ENCODE assay signal across 8 cellular contexts in the genomic region with DNA sequence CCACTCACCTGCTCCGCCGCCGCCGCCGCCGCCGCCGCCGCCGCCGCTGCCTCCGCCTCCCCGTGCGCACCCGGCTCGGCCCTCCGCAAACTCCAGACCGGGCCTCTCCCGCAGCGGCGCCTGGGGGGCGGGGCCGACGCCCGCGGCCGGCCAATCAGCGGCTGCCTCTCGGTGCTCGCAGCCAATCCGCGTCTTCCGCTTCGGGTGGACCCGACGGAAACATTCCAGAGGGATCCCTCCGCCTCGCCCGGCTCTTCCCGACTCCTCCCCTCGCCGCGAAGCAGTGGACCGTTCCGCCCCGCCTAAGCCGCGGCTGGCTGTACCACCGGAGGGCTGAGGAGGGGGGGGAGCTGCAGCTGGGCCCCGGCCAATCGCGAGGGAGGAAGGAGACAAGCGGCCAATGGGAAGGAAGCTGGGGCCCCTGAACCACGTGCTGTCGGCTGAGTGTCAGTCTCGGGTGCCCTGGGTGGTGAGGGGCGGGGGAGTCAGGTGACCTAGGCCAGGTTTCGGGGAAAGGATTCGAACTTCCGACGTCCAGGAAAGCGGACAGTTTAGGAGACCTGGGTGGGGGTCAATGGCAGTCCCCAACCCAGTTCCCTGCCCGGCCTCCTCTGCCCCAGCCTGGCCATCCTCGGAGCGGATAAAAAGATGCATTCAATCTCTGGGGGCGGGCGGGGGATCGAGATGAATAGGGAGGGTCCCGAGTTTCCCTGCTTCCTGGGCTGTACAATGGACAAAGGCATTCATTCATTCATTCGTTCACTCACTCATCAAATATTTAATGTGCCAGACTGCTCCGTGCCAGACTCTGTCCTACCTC. TPM values are rescaled to one million over a fixed set of nuclear protein-coding genes. Genes with fewer than 3 reads are reported as not detected.
DNase-seq lines count a peak whose midpoint lies in the region; ATAC-seq and TF ChIP-seq lines count a peak whose summit lies in the region.

A gene with protein sequence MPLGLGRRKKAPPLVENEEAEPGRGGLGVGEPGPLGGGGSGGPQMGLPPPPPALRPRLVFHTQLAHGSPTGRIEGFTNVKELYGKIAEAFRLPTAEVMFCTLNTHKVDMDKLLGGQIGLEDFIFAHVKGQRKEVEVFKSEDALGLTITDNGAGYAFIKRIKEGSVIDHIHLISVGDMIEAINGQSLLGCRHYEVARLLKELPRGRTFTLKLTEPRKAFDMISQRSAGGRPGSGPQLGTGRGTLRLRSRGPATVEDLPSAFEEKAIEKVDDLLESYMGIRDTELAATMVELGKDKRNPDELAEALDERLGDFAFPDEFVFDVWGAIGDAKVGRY (minus strand): TSS at position 99 of the 820 bp plus-strand sequence. CDS start 13,151 bp downstream, outside the sequence.

- peak within 1 kb of the TSS; percentile 42 for H3K27ac ChIP-seq in CD8-positive, alpha-beta T cell (ENCODE audit: low read depth, low read length)
- H3K27ac ChIP-seq in SK-N-SH (ENCODE audit: low read depth in 2 of 2, low read length in 1 of 2) = peak within 1 kb of the TSS in 1 of 2 experiments; percentile 67; a peak in 2 of 4 replicates

- no peak for TF ChIP-seq RAD21 in SK-N-SH (IDR thresholded peaks at IDR 0.05; ENCODE audit: low read length)

- no peaks in the 10 kb centered on the region for H3K27me3 ChIP-seq in CD8-positive, alpha-beta T cell (ENCODE audit: insufficient read depth, low read length)
- no peaks in the 10 kb centered on the region for H3K27me3 ChIP-seq in SK-N-SH (ENCODE audit: insufficient read depth)

- intact Hi-C loops in CD8-positive, alpha-beta T cell (cut with DNase I, micrococcal nuclease) = loop anchor here (1.0 to 2.0 kb wide), 3 partner anchors 21 to 33 kb away; a partner anchor contains a TSS

- H3K4me1 Mint-ChIP-seq in CD8-positive, alpha-beta T cell (ENCODE audit: low read depth) = peaks cover 24% of the 10 kb centered on the region
- peaks cover 33% of the 10 kb centered on the region for H3K4me1 Mint-ChIP-seq in activated naive CD4-positive, alpha-beta T cell treated with anti-CD3 and anti-CD28 coated beads, Interleukin-2, amount 10 ng/mL, durations not matched to agents 7 days and 5 days
- H3K4me1 Mint-ChIP-seq in neural crest cell = peaks cover 30% of the 10 kb centered on the region
- peaks cover 28% of the 10 kb centered on the region for H3K4me1 Mint-ChIP-seq in stimulated activated naive CD8-positive, alpha-beta T cell treated with anti-CD3 and anti-CD28 coated beads, Interleukin-15, amount 100 ng/mL, for 72 hours

- H2AFZ ChIP-seq in SK-N-SH (ENCODE audit: low read depth) = peak within 1 kb of the TSS; percentile 86; the same call in 1 of the 2 replicates

- peak within 1 kb of the TSS; percentile 74 for H3K9ac ChIP-seq in SK-N-SH

- POLR2A ChIA-PET in CD8-positive, alpha-beta T cell (lab: Charles Lee) = interaction anchor here (1.0 to 3.6 kb wide), 11 partner anchors 8 to 115 kb away, joined by 3 to 26 read pairs (median 4); a partner anchor contains a TSS
- POLR2A ChIA-PET in SK-N-SH (lab: Yijun Ruan, JAX) = interaction anchor here (1.2 to 2.4 kb wide), 2 partner anchors 22 to 24 kb away, joined by 5 to 15 read pairs; a partner anchor contains a TSS

- H3K4me2 ChIP-seq in SK-N-SH = peak within 1 kb of the TSS; percentile 94

- H3K4me3 Mint-ChIP-seq in CD8-positive, alpha-beta T cell = peak within 1 kb of the TSS; percentile 81
- peak within 1 kb of the TSS; percentile 85 for H3K4me3 Mint-ChIP-seq in activated naive CD4-positive, alpha-beta T cell treated with anti-CD3 and anti-CD28 coated beads, Interleukin-2, amount 10 ng/mL, durations not matched to agents 7 days and 5 days
- H3K4me3 Mint-ChIP-seq in neural crest cell = peak within 1 kb of the TSS; percentile 93
- H3K4me3 Mint-ChIP-seq in stimulated activated naive CD8-positive, alpha-beta T cell treated with anti-CD3 and anti-CD28 coated beads, Interleukin-15, amount 100 ng/mL, for 72 hours = peak within 1 kb of the TSS; percentile 80 to 83

- CTCF ChIA-PET in CD8-positive, alpha-beta T cell (lab: Charles Lee) = interaction anchor here (1.0 to 3.1 kb wide), 6 partner anchors 10 to 64 kb away, joined by 3 to 19 read pairs (median 5); no protein-coding TSS in a partner anchor
- CTCF ChIA-PET in SK-N-SH (lab: Yijun Ruan, JAX) = interaction anchor here (0.9 to 3.9 kb wide), 7 partner anchors 9 to 148 kb away, joined by 3 to 45 read pairs (median 4); no protein-coding TSS in a partner anchor
- CTCF ChIA-PET in activated naive CD4-positive, alpha-beta T cell treated with anti-CD3 and anti-CD28 coated beads, Interleukin-2, amount 10 ng/mL, durations not matched to agents 7 days and 5 days (lab: Charles Lee) = interaction anchor here (0.7 to 4.6 kb wide), 6 partner anchors 8 to 21 kb away, joined by 3 to 19 read pairs (median 4); a partner anchor contains a TSS

- no peaks in the 10 kb centered on the region for H3K9me3 Mint-ChIP-seq in CD8-positive, alpha-beta T cell
- H3K9me3 Mint-ChIP-seq in activated naive CD4-positive, alpha-beta T cell treated with anti-CD3 and anti-CD28 coated beads, Interleukin-2, amount 10 ng/mL, durations not matched to agents 7 days and 5 days = no peaks in the 10 kb centered on the region
- H3K9me3 Mint-ChIP-seq in neural crest cell = no peaks in the 10 kb centered on the region
- no peaks in the 10 kb centered on the region for H3K9me3 Mint-ChIP-seq in stimulated activated naive CD8-positive, alpha-beta T cell treated with anti-CD3 and anti-CD28 coated beads, Interleukin-15, amount 100 ng/mL, for 72 hours

- no peaks in the 10 kb centered on the region for H3K36me3 ChIP-seq in CD8-positive, alpha-beta T cell (ENCODE audit: insufficient read depth, low read length)
- H3K36me3 ChIP-seq in SK-N-SH (replicated peaks in 1 of 2; ENCODE audit: control insufficient read depth in 1 of 2, insufficient read depth in 2 of 2, low read length in 1 of 2) = no peaks in the 10 kb centered on the region

- H3K27me3 Mint-ChIP-seq in CD8-positive, alpha-beta T cell (ENCODE audit: low read depth) = no peaks in the 10 kb centered on the region
- H3K27me3 Mint-ChIP-seq in activated naive CD4-positive, alpha-beta T cell treated with anti-CD3 and anti-CD28 coated beads, Interleukin-2, amount 10 ng/mL, durations not matched to agents 7 days and 5 days = peaks cover 26% of the 10 kb centered on the region
- no peaks in the 10 kb centered on the region for H3K27me3 Mint-ChIP-seq in neural crest cell (ENCODE audit: low read depth)
- H3K27me3 Mint-ChIP-seq in stimulated activated naive CD8-positive, alpha-beta T cell treated with anti-CD3 and anti-CD28 coated beads, Interleukin-15, amount 100 ng/mL, for 72 hours = peaks cover 7% of the 10 kb centered on the region

- peak within 1 kb of the TSS; percentile 97 for H3K4me3 ChIP-seq in CD8-positive, alpha-beta T cell (ENCODE audit: low read depth, low read length)
- H3K4me3 ChIP-seq in SK-N-SH (ENCODE audit: low read depth in 2 of 2, low read length in 1 of 2) = peak within 1 kb of the TSS; percentile 65 to 93

- TF ChIP-seq CTCF in CD8-positive, alpha-beta T cell (IDR thresholded peaks at IDR 0.05) = no peak
- no peak for TF ChIP-seq CTCF in SK-N-SH (IDR thresholded peaks at IDR 0.05)
- TF ChIP-seq CTCF in neural crest cell (conservative IDR thresholded peaks at IDR 0.05) = no peak

- no peaks in the 10 kb centered on the region for H3K9me3 ChIP-seq in CD8-positive, alpha-beta T cell (ENCODE audit: low read length)
- H3K9me3 ChIP-seq in SK-N-SH = no peaks in the 10 kb centered on the region

- peaks cover 19% of the 10 kb centered on the region for H3K4me1 ChIP-seq in CD8-positive, alpha-beta T cell (ENCODE audit: insufficient read depth, low read length)
- H3K4me1 ChIP-seq in SK-N-SH (ENCODE audit: control insufficient read depth in 1 of 2, insufficient read depth in 2 of 2, low read depth in 1 of 2, low read length in 1 of 2) = peaks cover 4 to 25% of the 10 kb centered on the region in 2 experiments; a peak in 2 of 4 replicates

- peak in 1 of 2 experiments; percentile 44; a peak in 3 of 4 replicates for TF ChIP-seq EP300 in SK-N-SH (IDR thresholded peaks at IDR 0.05; ENCODE audit: borderline replicate concordance in 1 of 2, low read depth in 1 of 2, low read length in 1 of 2)

- 8% methylated on average over 27 of the region's 71 CpGs for WGBS in SK-N-SH (ENCODE audit: low lambda C conversion rate)

- peaks cover 20% of the 10 kb centered on the region for H4K20me1 ChIP-seq in SK-N-SH (ENCODE audit: insufficient read depth)

- peak; percentile 53 to 87 (median 80) for DNase-seq in CD8-positive, alpha-beta T cell
- DNase-seq in MV-4-11 (lab: John Stamatoyannopoulos, UW) (peak; percentile 92), SK-N-SH (peak; percentile 100), foreskin melanocyte (peak; percentile 99), neural crest cell (ENCODE audit: low read depth, low spot score) (peak; percentile 97)
- peak; percentile 88 for DNase-seq in activated naive CD4-positive, alpha-beta T cell treated with anti-CD3 and anti-CD28 coated beads, Interleukin-2, amount 10 ng/mL, durations not matched to agents 7 days and 5 days
- DNase-seq in stimulated activated naive CD8-positive, alpha-beta T cell treated with anti-CD3 and anti-CD28 coated beads, Interleukin-15, amount 100 ng/mL, for 72 hours = peak; percentile 83 to 84

- H3K36me3 Mint-ChIP-seq in CD8-positive, alpha-beta T cell = peaks cover 15% of the 10 kb centered on the region
- H3K36me3 Mint-ChIP-seq in activated naive CD4-positive, alpha-beta T cell treated with anti-CD3 and anti-CD28 coated beads, Interleukin-2, amount 10 ng/mL, durations not matched to agents 7 days and 5 days = peaks cover 9% of the 10 kb centered on the region
- H3K36me3 Mint-ChIP-seq in neural crest cell (ENCODE audit: low read depth) = peaks cover 12% of the 10 kb centered on the region

- peak; percentile 86 for ATAC-seq in CD8-positive, alpha-beta T cell
- peak; percentile 67 for ATAC-seq in GM21619 (IDR thresholded peaks at IDR 0.05; ENCODE audit: unreplicated experiment)
- peak; percentile 95 for ATAC-seq in stimulated activated naive CD8-positive, alpha-beta T cell treated with anti-CD3 and anti-CD28 coated beads, Interleukin-15, amount 100 ng/mL, for 72 hours

- H3K79me2 ChIP-seq in SK-N-SH (ENCODE audit: insufficient read depth) = peaks cover 46% of the 10 kb centered on the region

- no peaks in the 10 kb centered on the region for H3F3A ChIP-seq in SK-N-SH (replicated peaks; ENCODE audit: insufficient read depth)

- no peaks in the 10 kb centered on the region for H3K9me2 ChIP-seq in SK-N-SH

- H3K27ac Mint-ChIP-seq in CD8-positive, alpha-beta T cell = peak within 1 kb of the TSS; percentile 90
- peak within 1 kb of the TSS; percentile 84 for H3K27ac Mint-ChIP-seq in activated naive CD4-positive, alpha-beta T cell treated with anti-CD3 and anti-CD28 coated beads, Interleukin-2, amount 10 ng/mL, durations not matched to agents 7 days and 5 days
- H3K27ac Mint-ChIP-seq in neural crest cell (ENCODE audit: unreplicated experiment) = peak within 1 kb of the TSS; percentile 92
- H3K27ac Mint-ChIP-seq in stimulated activated naive CD8-positive, alpha-beta T cell treated with anti-CD3 and anti-CD28 coated beads, Interleukin-15, amount 100 ng/mL, for 72 hours = peak within 1 kb of the TSS; percentile 74 to 89

TF ChIP-seq in SK-N-SH, 30 proteins besides CTCF, POLR2A, EP300 and RAD21 (continues in another document):
- no peak for TF ChIP-seq NFIC (IDR thresholded peaks at IDR 0.05; ENCODE audit: borderline replicate concordance)

RNA-seq across cellular contexts. Expression of the gene that starts here (rescaled TPM):
- 10 to 100 TPM; 15.6 to 16.0 TPM for total RNA-seq in CD8-positive, alpha-beta T cell
- polyA plus RNA-seq in SK-N-SH (2012; rRNA removed) = 138 and 144 TPM in 2 replicates
- 64.3 and 109 TPM in 2 replicates for polyA plus RNA-seq in SK-N-SH (2012; cell fraction: cytosol; rRNA removed)
- 108 and 111 TPM in 2 replicates for polyA plus RNA-seq in SK-N-SH (2012; cell fraction: nucleus; rRNA removed)
- total RNA-seq in neural crest cell = 72.5 and 73.0 TPM in 2 replicates
